1 cellular context compared by ENCODE assay signal in the genomic region with DNA sequence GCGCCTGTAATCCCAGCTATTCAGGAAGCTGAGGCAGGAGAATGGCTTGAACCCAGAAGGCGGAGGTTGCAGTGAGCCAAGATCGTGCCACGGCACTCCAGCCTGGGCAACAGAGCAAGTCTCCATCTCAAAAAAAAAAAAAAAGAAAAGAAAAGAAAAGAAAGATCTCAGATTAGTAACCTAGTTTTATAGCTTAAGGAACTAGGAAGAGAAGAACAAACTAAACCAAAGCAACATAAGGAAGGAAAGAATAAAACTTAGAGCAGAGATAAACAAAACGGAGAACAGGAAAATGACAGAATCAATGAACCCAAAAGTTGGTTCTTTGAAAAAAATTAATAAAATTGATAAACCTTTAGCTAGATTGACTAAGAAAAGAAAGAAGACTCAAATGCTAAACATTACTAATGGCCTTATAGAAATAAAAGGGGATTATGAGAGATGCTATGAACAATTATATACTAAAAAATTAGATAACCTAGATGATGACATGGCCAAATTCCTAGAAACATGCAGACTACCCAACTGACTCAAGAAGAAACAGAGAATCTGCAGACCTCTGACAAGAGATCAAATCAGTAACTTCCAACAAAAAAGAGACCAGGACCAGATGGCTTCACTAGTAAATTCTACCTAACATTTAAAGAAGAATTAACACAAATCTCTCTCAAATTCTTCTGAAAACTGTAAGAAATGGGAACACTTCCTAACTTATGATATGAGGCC.
TF ChIP-seq lines count a peak whose summit lies in the region.

No MANE protein-coding gene starts in this region.

TF ChIP-seq in K562, 482 proteins besides CTCF, POLR2A, EP300 and RAD21 (continued from another document and continues in another):
- TF ChIP-seq, protein P1, sequence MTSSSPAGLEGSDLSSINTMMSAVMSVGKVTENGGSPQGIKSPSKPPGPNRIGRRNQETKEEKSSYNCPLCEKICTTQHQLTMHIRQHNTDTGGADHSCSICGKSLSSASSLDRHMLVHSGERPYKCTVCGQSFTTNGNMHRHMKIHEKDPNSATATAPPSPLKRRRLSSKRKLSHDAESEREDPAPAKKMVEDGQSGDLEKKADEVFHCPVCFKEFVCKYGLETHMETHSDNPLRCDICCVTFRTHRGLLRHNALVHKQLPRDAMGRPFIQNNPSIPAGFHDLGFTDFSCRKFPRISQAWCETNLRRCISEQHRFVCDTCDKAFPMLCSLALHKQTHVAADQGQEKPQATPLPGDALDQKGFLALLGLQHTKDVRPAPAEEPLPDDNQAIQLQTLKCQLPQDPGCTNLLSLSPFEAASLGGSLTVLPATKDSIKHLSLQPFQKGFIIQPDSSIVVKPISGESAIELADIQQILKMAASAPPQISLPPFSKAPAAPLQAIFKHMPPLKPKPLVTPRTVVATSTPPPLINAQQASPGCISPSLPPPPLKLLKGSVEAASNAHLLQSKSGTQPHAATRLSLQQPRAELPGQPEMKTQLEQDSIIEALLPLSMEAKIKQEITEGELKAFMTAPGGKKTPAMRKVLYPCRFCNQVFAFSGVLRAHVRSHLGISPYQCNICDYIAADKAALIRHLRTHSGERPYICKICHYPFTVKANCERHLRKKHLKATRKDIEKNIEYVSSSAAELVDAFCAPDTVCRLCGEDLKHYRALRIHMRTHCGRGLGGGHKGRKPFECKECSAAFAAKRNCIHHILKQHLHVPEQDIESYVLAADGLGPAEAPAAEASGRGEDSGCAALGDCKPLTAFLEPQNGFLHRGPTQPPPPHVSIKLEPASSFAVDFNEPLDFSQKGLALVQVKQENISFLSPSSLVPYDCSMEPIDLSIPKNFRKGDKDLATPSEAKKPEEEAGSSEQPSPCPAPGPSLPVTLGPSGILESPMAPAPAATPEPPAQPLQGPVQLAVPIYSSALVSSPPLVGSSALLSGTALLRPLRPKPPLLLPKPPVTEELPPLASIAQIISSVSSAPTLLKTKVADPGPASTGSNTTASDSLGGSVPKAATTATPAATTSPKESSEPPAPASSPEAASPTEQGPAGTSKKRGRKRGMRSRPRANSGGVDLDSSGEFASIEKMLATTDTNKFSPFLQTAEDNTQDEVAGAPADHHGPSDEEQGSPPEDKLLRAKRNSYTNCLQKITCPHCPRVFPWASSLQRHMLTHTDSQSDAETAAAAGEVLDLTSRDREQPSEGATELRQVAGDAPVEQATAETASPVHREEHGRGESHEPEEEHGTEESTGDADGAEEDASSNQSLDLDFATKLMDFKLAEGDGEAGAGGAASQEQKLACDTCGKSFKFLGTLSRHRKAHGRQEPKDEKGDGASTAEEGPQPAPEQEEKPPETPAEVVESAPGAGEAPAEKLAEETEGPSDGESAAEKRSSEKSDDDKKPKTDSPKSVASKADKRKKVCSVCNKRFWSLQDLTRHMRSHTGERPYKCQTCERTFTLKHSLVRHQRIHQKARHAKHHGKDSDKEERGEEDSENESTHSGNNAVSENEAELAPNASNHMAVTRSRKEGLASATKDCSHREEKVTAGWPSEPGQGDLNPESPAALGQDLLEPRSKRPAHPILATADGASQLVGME (CRISPR knock-in tag; IDR thresholded peaks at IDR 0.05) = no peak
- TF ChIP-seq NFE2 (IDR thresholded peaks at IDR 0.05; ENCODE audit: low read depth) (peak; percentile 43), DPF2 (IDR thresholded peaks at IDR 0.05) (peak; percentile 78), FOXK2 (conservative IDR thresholded peaks at IDR 0.05 in 1 of 2, IDR thresholded peaks at IDR 0.05 in 1 of 2; ENCODE audit: low read depth in 2 of 2) (no peak), CXXC5 (CRISPR knock-in tag; IDR thresholded peaks at IDR 0.05) (peak; percentile 36; the same call in 1 of the 2 replicates), ARID1B (IDR thresholded peaks at IDR 0.05) (peak; percentile 90), NFE2L1 (tag; IDR thresholded peaks at IDR 0.05; ENCODE audit: borderline replicate concordance, low read depth) (no peak), TCF3 (CRISPR knock-in tag; IDR thresholded peaks at IDR 0.05) (peak; percentile 56), NFRKB (IDR thresholded peaks at IDR 0.05; ENCODE audit: low read depth) (0 out of 2 replicates have a peak, but pooled peaks have one; percentile 72), NR2C2 (CRISPR knock-in tag; IDR thresholded peaks at IDR 0.05) (no peak), NR2C2 (tag; IDR thresholded peaks at IDR 0.05) (no peak), MEF2D (tag; conservative IDR thresholded peaks at IDR 0.05; ENCODE audit: low read depth) (no peak), TAL1 (IDR thresholded peaks at IDR 0.05) (peak; percentile 64; the same call in 1 of the 2 replicates), ZKSCAN3 (CRISPR knock-in tag; IDR thresholded peaks at IDR 0.05) (no peak), ETV5 (CRISPR knock-in tag; IDR thresholded peaks at IDR 0.05; ENCODE audit: low read depth) (no peak), POLR3A (IDR thresholded peaks at IDR 0.05; ENCODE audit: borderline replicate concordance, extremely low read depth, insufficient read depth, insufficient read length) (no peak), NCOR1 (IDR thresholded peaks at IDR 0.05) (peak; percentile 33; the same call in 1 of the 2 replicates), HNRNPH1 (optimal IDR thresholded peaks at IDR 0.05; ENCODE audit: low read depth, low read length) (no peak), ZNF316 (IDR thresholded peaks at IDR 0.05) (peak; percentile 61; the same call in 1 of the 2 replicates), CHCHD3 (CRISPR knock-in tag; IDR thresholded peaks at IDR 0.05) (no peak), ELF4 (CRISPR knock-in tag; IDR thresholded peaks at IDR 0.05) (no peak), GTF2F1 (IDR thresholded peaks at IDR 0.05; ENCODE audit: low read depth, low read length) (no peak), SMAD3 (CRISPR knock-in tag; conservative IDR thresholded peaks at IDR 0.05) (no peak), ZC3H4 (CRISPR knock-in tag; IDR thresholded peaks at IDR 0.05; ENCODE audit: borderline replicate concordance) (no peak), CEBPB (tag; IDR thresholded peaks at IDR 0.05) (no peak), FOXM1 (IDR thresholded peaks at IDR 0.05; ENCODE audit: low read depth) (no peak), FOXM1 (CRISPR knock-in tag; IDR thresholded peaks at IDR 0.05; ENCODE audit: low read depth) (no peak), BRF1 (IDR thresholded peaks at IDR 0.05; ENCODE audit: borderline replicate concordance, extremely low read depth, insufficient read length) (no peak), CBX3 (IDR thresholded peaks at IDR 0.05; ENCODE audit: borderline replicate concordance in 1 of 2, low read length in 2 of 2) (no peak), ZFP36 (IDR thresholded peaks at IDR 0.05; ENCODE audit: low read depth, low read length, partially characterized antibody) (no peak), HLTF (IDR thresholded peaks at IDR 0.05) (no peak), ZFX (CRISPR knock-in tag; IDR thresholded peaks at IDR 0.05) (no peak), KAT2B (IDR thresholded peaks at IDR 0.05; ENCODE audit: low read depth, low read length) (no peak), STAT5A (IDR thresholded peaks at IDR 0.05; ENCODE audit: borderline replicate concordance, low read length) (peak; percentile 70), ELF2 (CRISPR knock-in tag; IDR thresholded peaks at IDR 0.05) (no peak)
- TF ChIP-seq, protein P2, sequence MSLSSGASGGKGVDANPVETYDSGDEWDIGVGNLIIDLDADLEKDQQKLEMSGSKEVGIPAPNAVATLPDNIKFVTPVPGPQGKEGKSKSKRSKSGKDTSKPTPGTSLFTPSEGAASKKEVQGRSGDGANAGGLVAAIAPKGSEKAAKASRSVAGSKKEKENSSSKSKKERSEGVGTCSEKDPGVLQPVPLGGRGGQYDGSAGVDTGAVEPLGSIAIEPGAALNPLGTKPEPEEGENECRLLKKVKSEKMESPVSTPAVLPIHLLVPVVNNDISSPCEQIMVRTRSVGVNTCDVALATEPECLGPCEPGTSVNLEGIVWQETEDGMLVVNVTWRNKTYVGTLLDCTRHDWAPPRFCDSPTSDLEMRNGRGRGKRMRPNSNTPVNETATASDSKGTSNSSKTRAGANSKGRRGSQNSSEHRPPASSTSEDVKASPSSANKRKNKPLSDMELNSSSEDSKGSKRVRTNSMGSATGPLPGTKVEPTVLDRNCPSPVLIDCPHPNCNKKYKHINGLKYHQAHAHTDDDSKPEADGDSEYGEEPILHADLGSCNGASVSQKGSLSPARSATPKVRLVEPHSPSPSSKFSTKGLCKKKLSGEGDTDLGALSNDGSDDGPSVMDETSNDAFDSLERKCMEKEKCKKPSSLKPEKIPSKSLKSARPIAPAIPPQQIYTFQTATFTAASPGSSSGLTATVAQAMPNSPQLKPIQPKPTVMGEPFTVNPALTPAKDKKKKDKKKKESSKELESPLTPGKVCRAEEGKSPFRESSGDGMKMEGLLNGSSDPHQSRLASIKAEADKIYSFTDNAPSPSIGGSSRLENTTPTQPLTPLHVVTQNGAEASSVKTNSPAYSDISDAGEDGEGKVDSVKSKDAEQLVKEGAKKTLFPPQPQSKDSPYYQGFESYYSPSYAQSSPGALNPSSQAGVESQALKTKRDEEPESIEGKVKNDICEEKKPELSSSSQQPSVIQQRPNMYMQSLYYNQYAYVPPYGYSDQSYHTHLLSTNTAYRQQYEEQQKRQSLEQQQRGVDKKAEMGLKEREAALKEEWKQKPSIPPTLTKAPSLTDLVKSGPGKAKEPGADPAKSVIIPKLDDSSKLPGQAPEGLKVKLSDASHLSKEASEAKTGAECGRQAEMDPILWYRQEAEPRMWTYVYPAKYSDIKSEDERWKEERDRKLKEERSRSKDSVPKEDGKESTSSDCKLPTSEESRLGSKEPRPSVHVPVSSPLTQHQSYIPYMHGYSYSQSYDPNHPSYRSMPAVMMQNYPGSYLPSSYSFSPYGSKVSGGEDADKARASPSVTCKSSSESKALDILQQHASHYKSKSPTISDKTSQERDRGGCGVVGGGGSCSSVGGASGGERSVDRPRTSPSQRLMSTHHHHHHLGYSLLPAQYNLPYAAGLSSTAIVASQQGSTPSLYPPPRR (CRISPR knock-in tag; IDR thresholded peaks at IDR 0.05; ENCODE audit: borderline replicate concordance) = no peak
- TF ChIP-seq, protein P3, sequence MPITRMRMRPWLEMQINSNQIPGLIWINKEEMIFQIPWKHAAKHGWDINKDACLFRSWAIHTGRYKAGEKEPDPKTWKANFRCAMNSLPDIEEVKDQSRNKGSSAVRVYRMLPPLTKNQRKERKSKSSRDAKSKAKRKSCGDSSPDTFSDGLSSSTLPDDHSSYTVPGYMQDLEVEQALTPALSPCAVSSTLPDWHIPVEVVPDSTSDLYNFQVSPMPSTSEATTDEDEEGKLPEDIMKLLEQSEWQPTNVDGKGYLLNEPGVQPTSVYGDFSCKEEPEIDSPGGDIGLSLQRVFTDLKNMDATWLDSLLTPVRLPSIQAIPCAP (CRISPR knock-in tag; IDR thresholded peaks at IDR 0.05; ENCODE audit: borderline replicate concordance) = no peak
- TF ChIP-seq, protein P4, sequence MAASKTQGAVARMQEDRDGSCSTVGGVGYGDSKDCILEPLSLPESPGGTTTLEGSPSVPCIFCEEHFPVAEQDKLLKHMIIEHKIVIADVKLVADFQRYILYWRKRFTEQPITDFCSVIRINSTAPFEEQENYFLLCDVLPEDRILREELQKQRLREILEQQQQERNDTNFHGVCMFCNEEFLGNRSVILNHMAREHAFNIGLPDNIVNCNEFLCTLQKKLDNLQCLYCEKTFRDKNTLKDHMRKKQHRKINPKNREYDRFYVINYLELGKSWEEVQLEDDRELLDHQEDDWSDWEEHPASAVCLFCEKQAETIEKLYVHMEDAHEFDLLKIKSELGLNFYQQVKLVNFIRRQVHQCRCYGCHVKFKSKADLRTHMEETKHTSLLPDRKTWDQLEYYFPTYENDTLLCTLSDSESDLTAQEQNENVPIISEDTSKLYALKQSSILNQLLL (CRISPR knock-in tag; IDR thresholded peaks at IDR 0.05; ENCODE audit: borderline replicate concordance) = no peak
- TF ChIP-seq, protein P5, sequence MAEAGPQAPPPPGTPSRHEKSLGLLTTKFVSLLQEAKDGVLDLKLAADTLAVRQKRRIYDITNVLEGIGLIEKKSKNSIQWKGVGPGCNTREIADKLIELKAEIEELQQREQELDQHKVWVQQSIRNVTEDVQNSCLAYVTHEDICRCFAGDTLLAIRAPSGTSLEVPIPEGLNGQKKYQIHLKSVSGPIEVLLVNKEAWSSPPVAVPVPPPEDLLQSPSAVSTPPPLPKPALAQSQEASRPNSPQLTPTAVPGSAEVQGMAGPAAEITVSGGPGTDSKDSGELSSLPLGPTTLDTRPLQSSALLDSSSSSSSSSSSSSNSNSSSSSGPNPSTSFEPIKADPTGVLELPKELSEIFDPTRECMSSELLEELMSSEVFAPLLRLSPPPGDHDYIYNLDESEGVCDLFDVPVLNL (CRISPR knock-in tag; IDR thresholded peaks at IDR 0.05; ENCODE audit: low read depth) = no peak
- TF ChIP-seq, protein P6, sequence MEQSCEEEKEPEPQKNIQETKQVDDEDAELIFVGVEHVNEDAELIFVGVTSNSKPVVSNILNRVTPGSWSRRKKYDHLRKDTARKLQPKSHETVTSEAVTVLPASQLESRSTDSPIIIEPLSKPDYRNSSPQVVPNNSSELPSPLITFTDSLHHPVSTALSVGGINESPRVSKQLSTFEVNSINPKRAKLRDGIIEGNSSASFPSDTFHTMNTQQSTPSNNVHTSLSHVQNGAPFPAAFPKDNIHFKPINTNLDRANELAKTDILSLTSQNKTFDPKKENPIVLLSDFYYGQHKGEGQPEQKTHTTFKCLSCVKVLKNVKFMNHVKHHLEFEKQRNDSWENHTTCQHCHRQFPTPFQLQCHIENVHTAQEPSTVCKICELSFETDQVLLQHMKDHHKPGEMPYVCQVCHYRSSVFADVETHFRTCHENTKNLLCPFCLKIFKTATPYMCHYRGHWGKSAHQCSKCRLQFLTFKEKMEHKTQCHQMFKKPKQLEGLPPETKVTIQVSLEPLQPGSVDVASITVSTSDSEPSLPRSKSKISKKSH (CRISPR knock-in tag; IDR thresholded peaks at IDR 0.05) = no peak
- TF ChIP-seq, protein P7, sequence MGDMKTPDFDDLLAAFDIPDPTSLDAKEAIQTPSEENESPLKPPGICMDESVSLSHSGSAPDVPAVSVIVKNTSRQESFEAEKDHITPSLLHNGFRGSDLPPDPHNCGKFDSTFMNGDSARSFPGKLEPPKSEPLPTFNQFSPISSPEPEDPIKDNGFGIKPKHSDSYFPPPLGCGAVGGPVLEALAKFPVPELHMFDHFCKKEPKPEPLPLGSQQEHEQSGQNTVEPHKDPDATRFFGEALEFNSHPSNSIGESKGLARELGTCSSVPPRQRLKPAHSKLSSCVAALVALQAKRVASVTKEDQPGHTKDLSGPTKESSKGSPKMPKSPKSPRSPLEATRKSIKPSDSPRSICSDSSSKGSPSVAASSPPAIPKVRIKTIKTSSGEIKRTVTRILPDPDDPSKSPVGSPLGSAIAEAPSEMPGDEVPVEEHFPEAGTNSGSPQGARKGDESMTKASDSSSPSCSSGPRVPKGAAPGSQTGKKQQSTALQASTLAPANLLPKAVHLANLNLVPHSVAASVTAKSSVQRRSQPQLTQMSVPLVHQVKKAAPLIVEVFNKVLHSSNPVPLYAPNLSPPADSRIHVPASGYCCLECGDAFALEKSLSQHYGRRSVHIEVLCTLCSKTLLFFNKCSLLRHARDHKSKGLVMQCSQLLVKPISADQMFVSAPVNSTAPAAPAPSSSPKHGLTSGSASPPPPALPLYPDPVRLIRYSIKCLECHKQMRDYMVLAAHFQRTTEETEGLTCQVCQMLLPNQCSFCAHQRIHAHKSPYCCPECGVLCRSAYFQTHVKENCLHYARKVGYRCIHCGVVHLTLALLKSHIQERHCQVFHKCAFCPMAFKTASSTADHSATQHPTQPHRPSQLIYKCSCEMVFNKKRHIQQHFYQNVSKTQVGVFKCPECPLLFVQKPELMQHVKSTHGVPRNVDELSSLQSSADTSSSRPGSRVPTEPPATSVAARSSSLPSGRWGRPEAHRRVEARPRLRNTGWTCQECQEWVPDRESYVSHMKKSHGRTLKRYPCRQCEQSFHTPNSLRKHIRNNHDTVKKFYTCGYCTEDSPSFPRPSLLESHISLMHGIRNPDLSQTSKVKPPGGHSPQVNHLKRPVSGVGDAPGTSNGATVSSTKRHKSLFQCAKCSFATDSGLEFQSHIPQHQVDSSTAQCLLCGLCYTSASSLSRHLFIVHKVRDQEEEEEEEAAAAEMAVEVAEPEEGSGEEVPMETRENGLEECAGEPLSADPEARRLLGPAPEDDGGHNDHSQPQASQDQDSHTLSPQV (IDR thresholded peaks at IDR 0.05) = 0 out of 2 replicates have a peak, but pooled peaks have one; percentile 31
